In the genomic region with DNA sequence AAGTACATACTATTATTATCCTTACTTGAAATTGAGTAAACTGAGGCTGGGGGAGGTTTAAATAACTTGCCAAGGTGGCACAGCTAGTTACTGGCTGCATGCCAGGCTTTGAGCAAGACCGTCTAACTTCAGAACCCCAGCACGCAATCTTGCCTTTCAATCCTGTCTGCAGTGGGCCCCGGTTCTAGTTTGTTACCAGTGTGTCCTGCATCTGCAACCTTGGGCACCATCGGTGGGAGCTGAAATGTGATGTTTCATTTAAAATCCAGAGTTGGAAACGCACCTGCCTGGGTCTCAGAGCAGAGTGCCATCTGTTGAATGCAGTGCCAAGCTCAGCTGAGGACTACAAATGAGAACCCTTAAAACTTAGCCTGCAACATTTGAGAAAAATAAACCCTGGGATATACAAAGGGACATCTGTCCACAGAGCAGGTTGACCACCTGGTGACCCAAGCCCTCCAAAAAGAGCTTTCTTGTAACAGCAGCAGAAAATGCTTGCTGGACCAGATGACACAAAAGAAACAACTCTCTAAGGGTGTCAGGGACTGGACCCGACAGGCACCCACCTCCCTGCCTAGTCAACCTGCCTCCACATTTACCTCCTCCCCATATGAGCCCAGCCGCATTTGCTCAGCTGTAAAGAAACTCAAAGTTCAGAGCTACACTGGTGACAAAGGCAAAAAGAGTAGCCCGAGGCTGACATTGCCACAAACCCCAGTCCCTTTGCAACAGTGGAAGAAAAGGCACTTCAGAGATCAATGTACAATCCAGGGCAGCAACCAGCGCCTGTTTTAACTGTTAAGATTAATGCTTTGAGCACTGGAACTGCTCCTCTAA, we compare ENCODE assay signal across 9 cellular contexts. TPM values are rescaled to one million over a fixed set of nuclear protein-coding genes. Genes with fewer than 3 reads are reported as not detected.
A peak's percentile ranks its signal among the peaks of the same experiment; 100 is the strongest.
DNase-seq lines count a peak whose midpoint lies in the region; ATAC-seq and TF ChIP-seq lines count a peak whose summit lies in the region.
"Had no signal": no experiment of that assay in that cellular context is flagged by ENCODE, and none has a peak within 500 bp of the region (broad histone marks: within the 10 kb centered on the region; RNA-seq: fewer than 3 reads in every experiment).

No MANE protein-coding gene starts in this region.

- H2BK12ac ChIP-seq in mesenchymal stem cell (ENCODE audit: low read length in 2 of 2), result peak overlapping the region in 1 of 2 experiments; percentile 76

- peak overlapping the region in 1 of 2 experiments; percentile 56 for H3K23ac ChIP-seq in mesenchymal stem cell (ENCODE audit: low read length in 2 of 2)

- no peaks in the 10 kb centered on the region for H3K9me3 Mint-ChIP-seq in activated CD8-positive, alpha-beta memory T cell treated with anti-CD3 and anti-CD28 coated beads, Interleukin-2, amount 10 ng/mL, durations not matched to agents 7 days and 5 days (ENCODE audit: low read depth)

- no peak overlapping the region for H2AFZ ChIP-seq in mesenchymal stem cell (ENCODE audit: low read depth, low read length)

- H3K4me2 ChIP-seq in mesenchymal stem cell (ENCODE audit: low read length, poor library complexity, severe bottlenecking), result no peak overlapping the region

- H3K79me1 ChIP-seq in mesenchymal stem cell (replicated peaks; ENCODE audit: low read length, poor library complexity, severe bottlenecking), result no peaks in the 10 kb centered on the region

- TF ChIP-seq CTCF in astrocyte of the spinal cord (IDR thresholded peaks at IDR 0.05; ENCODE audit: low read depth, low read length) (no peak), testis (IDR thresholded peaks at IDR 0.05) (no peak)

- no peak for ATAC-seq in activated CD8-positive, alpha-beta memory T cell treated with anti-CD3 and anti-CD28 coated beads, Interleukin-2, amount 10 ng/mL, durations not matched to agents 7 days and 5 days

- H2AK5ac ChIP-seq in mesenchymal stem cell (ENCODE audit: low read length, severe bottlenecking), result no peak overlapping the region

- H3K4me1 ChIP-seq in mesenchymal stem cell (ENCODE audit: control insufficient read depth, insufficient read depth, low read depth, low read length), result peaks cover 22% of the 10 kb centered on the region
- peaks cover 43% of the 10 kb centered on the region for H3K4me1 ChIP-seq in testis

- intact Hi-C loops in testis (cut with DNase I; ENCODE audit: low total_unique reads), result no loop called here

- H3K9me3 ChIP-seq in mesenchymal stem cell (ENCODE audit: control insufficient read depth, low read length) (no peaks in the 10 kb centered on the region), testis (no peaks in the 10 kb centered on the region)

- peak overlapping the region; percentile 87 for H3K9ac ChIP-seq in mesenchymal stem cell (ENCODE audit: low read length)

- CTCF ChIA-PET in activated CD8-positive, alpha-beta memory T cell treated with anti-CD3 and anti-CD28 coated beads, Interleukin-2, amount 10 ng/mL, durations not matched to agents 7 days and 5 days (lab: Charles Lee), result interaction anchor here (1.0 to 8.9 kb wide), 8 partner anchors 14 to 141 kb away, joined by 3 to 144 read pairs (median 4); no protein-coding TSS in a partner anchor

- H3K27me3 ChIP-seq in mesenchymal stem cell (ENCODE audit: control insufficient read depth in 1 of 2, insufficient read depth in 1 of 2, low read length in 2 of 2), result peaks cover 0 to 16% of the 10 kb centered on the region in 2 experiments
- H3K27me3 ChIP-seq in testis, result no peaks in the 10 kb centered on the region

- in situ Hi-C loops in astrocyte of the spinal cord (cut with HindIII; ENCODE audit: low sequenced_read_pairs), result no loop called here

- WGBS in mesenchymal stem cell, result 68% methylated on average over 9 of the region's 9 CpGs
- WGBS in testis, 2 donors, result 46 to 54% methylated on average over 9 of the region's 9 CpGs

- peak overlapping the region in 1 of 2 experiments; percentile 32 for H3K4ac ChIP-seq in mesenchymal stem cell (ENCODE audit: low read depth in 1 of 2, low read length in 2 of 2)

- H2BK120ac ChIP-seq in mesenchymal stem cell (ENCODE audit: low read depth, low read length), result no peak overlapping the region

- H4K8ac ChIP-seq in mesenchymal stem cell (ENCODE audit: low read length), result no peak overlapping the region

- H3K4me3 Mint-ChIP-seq in activated CD8-positive, alpha-beta memory T cell treated with anti-CD3 and anti-CD28 coated beads, Interleukin-2, amount 10 ng/mL, durations not matched to agents 7 days and 5 days, result peak overlapping the region; percentile 64

- peaks cover 9% of the 10 kb centered on the region for H3K4me1 Mint-ChIP-seq in activated CD8-positive, alpha-beta memory T cell treated with anti-CD3 and anti-CD28 coated beads, Interleukin-2, amount 10 ng/mL, durations not matched to agents 7 days and 5 days

- peak overlapping the region in 1 of 2 experiments; percentile 74 for H3K18ac ChIP-seq in mesenchymal stem cell (ENCODE audit: low read depth in 1 of 2, low read length in 2 of 2)

- peaks cover 67% of the 10 kb centered on the region for H3K27me3 Mint-ChIP-seq in activated CD8-positive, alpha-beta memory T cell treated with anti-CD3 and anti-CD28 coated beads, Interleukin-2, amount 10 ng/mL, durations not matched to agents 7 days and 5 days

- H3K36me3 Mint-ChIP-seq in activated CD8-positive, alpha-beta memory T cell treated with anti-CD3 and anti-CD28 coated beads, Interleukin-2, amount 10 ng/mL, durations not matched to agents 7 days and 5 days, result no peaks in the 10 kb centered on the region

- no peak for DNase-seq in activated CD8-positive, alpha-beta memory T cell treated with anti-CD3 and anti-CD28 coated beads, Interleukin-2, amount 10 ng/mL, durations not matched to agents 7 days and 5 days
- DNase-seq in activated CD8-positive, alpha-beta memory T cell treated with anti-CD3 and anti-CD28 coated beads, Interleukin-2, amount 50 U/mL, for 4 hours, result no peak
- no peak for DNase-seq in astrocyte of the spinal cord (ENCODE audit: low read depth, low spot score)
- peak; percentile 37 for DNase-seq in mesenchymal stem cell
- DNase-seq in testis, result no peak
- DNase-seq in NCI-H187 (lab: John Stamatoyannopoulos, UW), result no peak
- no peak for DNase-seq in NCI-H1417 (lab: John Stamatoyannopoulos, UW)
- no peak for DNase-seq in NCI-H524 (lab: John Stamatoyannopoulos, UW)
- DNase-seq: NCI-H748 treated with DMSO at 0.1 percent for 48 hours had no signal

- H3K36me3 ChIP-seq in mesenchymal stem cell (ENCODE audit: control insufficient read depth in 1 of 2, insufficient read depth in 2 of 2, low read depth in 1 of 2, low read length in 2 of 2) (no peaks in the 10 kb centered on the region), testis (ENCODE audit: low read depth, missing control alignments) (no peaks in the 10 kb centered on the region)

- H2BK15ac ChIP-seq in mesenchymal stem cell (ENCODE audit: low read depth, poor library complexity, severe bottlenecking), result no peak overlapping the region

- no peak overlapping the region for H3K14ac ChIP-seq in mesenchymal stem cell (ENCODE audit: low read length in 2 of 2)

- no peak overlapping the region for H2BK5ac ChIP-seq in mesenchymal stem cell (ENCODE audit: low read depth, low read length, poor library complexity, severe bottlenecking)

- peak overlapping the region; percentile 75 for H3K4me3 ChIP-seq in astrocyte of the spinal cord (ENCODE audit: low read depth, low read length)
- H3K4me3 ChIP-seq in mesenchymal stem cell (ENCODE audit: insufficient read depth in 1 of 2, low read depth in 1 of 2, low read length in 2 of 2), result peak overlapping the region in 1 of 2 experiments; percentile 88
- H3K4me3 ChIP-seq in testis, result peak overlapping the region in 1 of 2 donors; percentile 61

- H3K27ac Mint-ChIP-seq in activated CD8-positive, alpha-beta memory T cell treated with anti-CD3 and anti-CD28 coated beads, Interleukin-2, amount 10 ng/mL, durations not matched to agents 7 days and 5 days, result no peak overlapping the region

- no peak for TF ChIP-seq POLR2A in testis (IDR thresholded peaks at IDR 0.05)

- H3K27ac ChIP-seq in mesenchymal stem cell (ENCODE audit: low read length, poor library complexity, severe bottlenecking) (no peak overlapping the region), testis (peak overlapping the region; percentile 26 to 39)

- H4K91ac ChIP-seq in mesenchymal stem cell (ENCODE audit: low read length), result no peak overlapping the region

RNA-seq across cellular contexts. Expression of gene SH3PXD2A, which starts 1.7 kb away (rescaled TPM):
- total RNA-seq in activated CD8-positive, alpha-beta memory T cell treated with anti-CD3 and anti-CD28 coated beads, Interleukin-2, amount 10 ng/mL, durations not matched to agents 7 days and 5 days, result 10 to 100 TPM; 12.4 to 14.5 TPM
- polyA plus RNA-seq in mesenchymal stem cell (2013, experiment 1 of 2), result 8.7 TPM
- 8.7 TPM for polyA plus RNA-seq in mesenchymal stem cell (2013, experiment 2 of 2)
- total RNA-seq in testis, result 10 to 100 TPM; 10.8 to 12.0 TPM
- polyA plus RNA-seq in testis (ENCODE audit: insufficient read depth, low read depth, low replicate concordance), result 12.1 TPM
